Comparison of ENCODE assay signal across 19 cellular contexts in the genomic region with DNA sequence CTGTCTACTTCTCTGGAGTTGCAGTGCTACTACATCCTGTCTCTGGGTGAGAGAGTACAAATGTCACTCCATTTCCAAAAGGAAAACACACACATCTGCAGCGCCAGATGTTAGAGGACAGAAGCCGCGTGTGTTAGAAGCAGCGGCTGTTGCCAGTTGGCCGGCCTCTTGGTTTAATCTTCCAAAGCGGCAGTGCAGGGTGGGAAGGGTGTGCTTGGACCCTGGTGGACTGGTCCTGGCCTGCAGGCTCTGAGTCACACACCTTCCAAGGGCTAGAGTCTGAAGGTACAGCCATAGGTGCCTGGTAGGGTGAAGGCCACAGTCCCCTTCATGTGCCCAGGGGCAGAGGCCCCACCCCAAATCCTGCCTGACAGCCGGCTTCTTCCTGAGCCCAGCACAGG.
A peak's percentile ranks its signal among the peaks of the same experiment; 100 is the strongest.
DNase-seq lines count a peak whose midpoint lies in the region; ATAC-seq and TF ChIP-seq lines count a peak whose summit lies in the region.
"Had no signal": no experiment of that assay in that cellular context is flagged by ENCODE, and none has a peak within 500 bp of the region (broad histone marks: within the 10 kb centered on the region; RNA-seq: fewer than 3 reads in every experiment).

No MANE protein-coding gene starts in this region.

- H3K4me1 ChIP-seq in sigmoid colon (no peaks in the 10 kb centered on the region), prostate gland (replicated peaks) (no peaks in the 10 kb centered on the region)
- H3K4me1 ChIP-seq: SJSA1 had no signal

- H3K27me3 ChIP-seq in WERI-Rb-1 (ENCODE audit: insufficient read depth, low read depth, severe bottlenecking) (no peaks in the 10 kb centered on the region), sigmoid colon (no peaks in the 10 kb centered on the region), prostate gland (replicated peaks; ENCODE audit: insufficient read depth) (no peaks in the 10 kb centered on the region), H7 (ENCODE audit: control insufficient read depth, insufficient read depth, low read length) (no peaks in the 10 kb centered on the region)
- H3K27me3 ChIP-seq: BLaER1 treated with 17β-estradiol and CSF1 and Interleukin-3, amounts not matched to agents 10 nM and 100 nM had no signal

- 81 to 83% methylated on average over 7 of the region's 7 CpGs for WGBS in sigmoid colon, 2 donors
- WGBS in prostate gland: 68% methylated on average over 7 of the region's 7 CpGs

- ATAC-seq in Right ventricle myocardium inferior (peak; percentile 30), left cardiac atrium (no peak)
- ATAC-seq: PC-3 had no signal

- TF ChIP-seq CTCF in WERI-Rb-1 (IDR thresholded peaks at IDR 0.05; ENCODE audit: low read depth, low read length) (no peak), sigmoid colon (IDR thresholded peaks at IDR 0.05) (no peak), prostate gland (IDR thresholded peaks at IDR 0.05) (no peak)

- no peak overlapping the region for H3K4me3 ChIP-seq in WERI-Rb-1 (ENCODE audit: low read depth, low read length)
- no peak overlapping the region for H3K4me3 ChIP-seq in sigmoid colon
- H3K4me3 ChIP-seq in prostate gland: no peak overlapping the region
- no peak overlapping the region for H3K4me3 ChIP-seq in H7 (ENCODE audit: insufficient read depth, low read depth, low read length)
- H3K4me3 ChIP-seq: BLaER1 treated with 17β-estradiol and CSF1 and Interleukin-3, amounts not matched to agents 10 nM and 100 nM; SJSA1 had no signal

- DNase-seq in Right ventricle myocardium inferior (ENCODE audit: missing footprints): peak; percentile 69
- DNase-seq in left cardiac atrium: no peak
- no peak for DNase-seq in WERI-Rb-1
- DNase-seq in left kidney (ENCODE audit: low read depth, low spot score): peak; percentile 31
- peak; percentile 39 for DNase-seq in sigmoid colon
- no peak for DNase-seq in prostate gland (ENCODE audit: low spot score)
- no peak for DNase-seq in NCI-H526 treated with DMSO at 0.1 percent for 48 hours (lab: John Stamatoyannopoulos, UW)
- no peak for DNase-seq in H7
- DNase-seq: DND-41, HFFc6, Karpas-422, NCI-H1436, NCI-H2081, NCI-H2171 treated with DMSO at 0.1 percent for 48 hours, NCI-H446 treated with DMSO at 0.1 percent for 48 hours, PC-3, RPMI8226 had no signal

- H3K9me3 ChIP-seq in WERI-Rb-1 (ENCODE audit: severe bottlenecking) (no peaks in the 10 kb centered on the region), sigmoid colon (no peaks in the 10 kb centered on the region), prostate gland (no peaks in the 10 kb centered on the region)

- peak overlapping the region; percentile 60 for H3K27ac ChIP-seq in WERI-Rb-1
- no peak overlapping the region for H3K27ac ChIP-seq in sigmoid colon
- no peak overlapping the region for H3K27ac ChIP-seq in prostate gland
- H3K27ac ChIP-seq: BLaER1 treated with 17β-estradiol and CSF1 and Interleukin-3, amounts not matched to agents 10 nM and 100 nM; SJSA1 had no signal

- intact Hi-C loops in Right ventricle myocardium inferior (cut with DNase I) (no loop called here), left cardiac atrium (cut with DNase I) (no loop called here), sigmoid colon (cut with DNase I) (no loop called here), prostate gland (cut with DNase I) (no loop called here)

- H3K36me3 ChIP-seq in WERI-Rb-1 (no peaks in the 10 kb centered on the region), sigmoid colon (no peaks in the 10 kb centered on the region), prostate gland (no peaks in the 10 kb centered on the region), H7 (replicated peaks; ENCODE audit: control insufficient read depth, insufficient read depth, low read length) (no peaks in the 10 kb centered on the region; the same call in 1 of the 2 replicates)
- H3K36me3 ChIP-seq: BLaER1 treated with 17β-estradiol and CSF1 and Interleukin-3, amounts not matched to agents 10 nM and 100 nM; SJSA1 had no signal

- TF ChIP-seq EP300 in sigmoid colon (IDR thresholded peaks at IDR 0.05): no peak

- TF ChIP-seq POLR2A in sigmoid colon (IDR thresholded peaks at IDR 0.05) (no peak), prostate gland (IDR thresholded peaks at IDR 0.05) (no peak)

Comparison
In these comparisons a context has a peak if more than half of its experiments do, and no peak if none do; other contexts are left out.
1. DNase-seq: peak in Right ventricle myocardium inferior (single experiment), left kidney (single experiment) and sigmoid colon (single experiment); none in left cardiac atrium (single experiment), WERI-Rb-1 (single experiment), prostate gland (single experiment), NCI-H526 treated with DMSO at 0.1 percent for 48 hours (single experiment) and H7 (single experiment).